20 cellular contexts compared by ENCODE assay signal in genomic region chr4:2301806-2302205, GRCh38.
"Had no signal": no experiment of that assay in that cellular context is flagged by ENCODE, and none has a peak within 500 bp of the region (broad histone marks: within the 10 kb centered on the region; RNA-seq: fewer than 3 reads in every experiment).

No MANE protein-coding gene starts in this region.

- H3K9ac ChIP-seq: SK-N-SH had no signal

- H3K9me3 ChIP-seq: right lobe of liver, SK-N-SH, transverse colon, uterus had no signal

- H3K4me1 ChIP-seq: foreskin keratinocyte, left lung, right lobe of liver, uterus had no signal

- DNase-seq: activated CD4-positive, alpha-beta T cell treated with anti-CD3 and anti-CD28 coated beads, Interleukin-2, amount 10 ng/mL, durations not matched to agents 24 days and 14 days; activated CD8-positive, alpha-beta memory T cell treated with anti-CD3 and anti-CD28 coated beads for 24 hours; activated naive CD4-positive, alpha-beta T cell treated with Interleukin-2 at 50 U/mL for 16 hours; activated naive CD8-positive, alpha-beta T cell treated with anti-CD3 and anti-CD28 coated beads, Interleukin-2, amount 10 ng/mL, durations not matched to agents 7 days and 5 days; amygdala; body of pancreas; foreskin keratinocyte; glutamatergic neuron; hippocampal formation; left lung; mammary epithelial cell; SK-N-SH; stimulated activated CD4-positive, alpha-beta T cell treated with anti-CD3 and anti-CD28 coated beads, Interleukin-4, amount 100 ng/mL, for 4 hours; stimulated activated naive CD4-positive, alpha-beta T cell; transverse colon; uterus had no signal

- H3K4me3 ChIP-seq: body of pancreas, dorsolateral prefrontal cortex, left lung, right lobe of liver, smooth muscle cell, transverse colon, uterus had no signal

- H3K27ac ChIP-seq: body of pancreas, epithelial cell of prostate, foreskin keratinocyte, left lung, right lobe of liver, transverse colon, uterus had no signal

- H3K36me3 ChIP-seq: right lobe of liver, transverse colon, uterus had no signal

- H3K4me2 ChIP-seq: SK-N-SH, smooth muscle cell had no signal

- H3K9me2 ChIP-seq: SK-N-SH had no signal

- H3K27me3 ChIP-seq: body of pancreas, dorsolateral prefrontal cortex, foreskin keratinocyte, left lung, right lobe of liver, transverse colon, uterus had no signal
